In the genomic region with DNA sequence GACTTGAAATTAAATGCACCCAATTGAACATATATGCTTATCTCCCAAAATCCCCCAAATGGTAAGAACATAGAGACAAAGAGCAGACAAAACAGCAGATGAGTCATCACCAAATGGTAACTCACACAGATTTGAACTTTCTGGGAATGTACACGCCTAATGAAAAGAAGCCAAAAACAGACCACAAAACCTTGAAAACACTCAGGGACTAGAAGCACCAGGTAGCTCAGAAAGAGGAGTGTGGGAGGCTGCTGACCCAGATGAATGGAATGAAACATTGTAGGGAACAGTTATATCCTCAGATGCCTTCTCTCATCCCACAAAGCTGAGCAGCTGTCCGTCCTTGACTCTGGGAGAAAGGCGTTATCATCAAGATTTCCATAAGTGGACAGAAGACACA, we compare ENCODE assay signal across 15 cellular contexts.
DNase-seq lines count a peak whose midpoint lies in the region; ATAC-seq lines count a peak whose summit lies in the region.
"Had no signal": no experiment of that assay in that cellular context is flagged by ENCODE, and none has a peak within 500 bp of the region (broad histone marks: within the 10 kb centered on the region; RNA-seq: fewer than 3 reads in every experiment).

No MANE protein-coding gene starts in this region.

- H3K9me3 Mint-ChIP-seq in stimulated activated memory B cell treated with anti-CD40 and anti-IgM and Interleukin-4, amounts not matched to agents 10 μg/mL and 1 μg/mL and 100 μg/mL, for 72 hours: no peaks in the 10 kb centered on the region

- H3K56ac ChIP-seq in mesendoderm (ENCODE audit: low read length): peak overlapping the region; percentile 20

- ATAC-seq in HG03045 (IDR thresholded peaks at IDR 0.05; ENCODE audit: unreplicated experiment) (peak; percentile 40), HG03039 (IDR thresholded peaks at IDR 0.05; ENCODE audit: unreplicated experiment) (no peak)
- no peak for ATAC-seq in stimulated activated memory B cell treated with anti-CD40 and anti-IgM and Interleukin-4, amounts not matched to agents 10 μg/mL and 1 μg/mL and 100 μg/mL, for 72 hours

- DNase-seq in COLO829 (ENCODE audit: low spot score) (peak; percentile 36), astrocyte of the hippocampus (ENCODE audit: low read depth, low spot score) (peak; percentile 89), mesendoderm (no peak), midbrain (lab: John Stamatoyannopoulos, UW) (no peak), pons (ENCODE audit: low spot score) (no peak)
- DNase-seq: erythroblast; HFFc6; MV-4-11; NCI-H526; stimulated activated CD4-positive, alpha-beta T cell treated with anti-CD3 and anti-CD28 coated beads, Interleukin-4, amount 100 ng/mL, for 4 hours had no signal

- H2AK5ac ChIP-seq in mesendoderm (ENCODE audit: low read length): peak overlapping the region; percentile 55

- H3K18ac ChIP-seq in mesendoderm (ENCODE audit: low read length): peak overlapping the region; percentile 63

- H3K27ac Mint-ChIP-seq in stimulated activated memory B cell treated with anti-CD40 and anti-IgM and Interleukin-4, amounts not matched to agents 10 μg/mL and 1 μg/mL and 100 μg/mL, for 72 hours: no peak overlapping the region
- H3K27ac Mint-ChIP-seq: CD14-positive monocyte, HFFc6 had no signal

- H2BK120ac ChIP-seq in mesendoderm (ENCODE audit: low read depth, low read length): peak overlapping the region; percentile 2

- no peak overlapping the region for H3K4ac ChIP-seq in mesendoderm (ENCODE audit: low read depth, low read length)

- no peak overlapping the region for H2BK15ac ChIP-seq in mesendoderm (replicated peaks; ENCODE audit: low read depth)

- no peaks in the 10 kb centered on the region for H3K36me3 ChIP-seq in mesendoderm (ENCODE audit: control insufficient read depth, insufficient read depth, low read length)

- no peak overlapping the region for H3K9ac ChIP-seq in mesendoderm (ENCODE audit: low read length)
- H3K9ac ChIP-seq: parathyroid adenoma had no signal

- H4K5ac ChIP-seq in mesendoderm (ENCODE audit: low read length): no peak overlapping the region

- H3K23ac ChIP-seq in mesendoderm (ENCODE audit: low read length): no peak overlapping the region

- no peaks in the 10 kb centered on the region for H3K79me1 ChIP-seq in mesendoderm (ENCODE audit: low read length)

- no peak overlapping the region for H3K4me3 Mint-ChIP-seq in stimulated activated memory B cell treated with anti-CD40 and anti-IgM and Interleukin-4, amounts not matched to agents 10 μg/mL and 1 μg/mL and 100 μg/mL, for 72 hours
- H3K4me3 Mint-ChIP-seq: CD14-positive monocyte, HFFc6 had no signal

- no peaks in the 10 kb centered on the region for H3K36me3 Mint-ChIP-seq in stimulated activated memory B cell treated with anti-CD40 and anti-IgM and Interleukin-4, amounts not matched to agents 10 μg/mL and 1 μg/mL and 100 μg/mL, for 72 hours
- H3K36me3 Mint-ChIP-seq: CD14-positive monocyte had no signal

- H3K27ac ChIP-seq in mesendoderm (ENCODE audit: low read depth, low read length): no peak overlapping the region
- H3K27ac ChIP-seq: parathyroid adenoma had no signal

- H3K4me1 Mint-ChIP-seq in stimulated activated memory B cell treated with anti-CD40 and anti-IgM and Interleukin-4, amounts not matched to agents 10 μg/mL and 1 μg/mL and 100 μg/mL, for 72 hours: no peaks in the 10 kb centered on the region
- H3K4me1 Mint-ChIP-seq: CD14-positive monocyte had no signal

- peak overlapping the region; percentile 11 for H2BK5ac ChIP-seq in mesendoderm (ENCODE audit: low read length)

- H3K4me1 ChIP-seq in mesendoderm (ENCODE audit: control insufficient read depth, low read depth, low read length): peaks cover 6% of the 10 kb centered on the region
- H3K4me1 ChIP-seq: parathyroid adenoma had no signal

- peaks cover under 1% of the 10 kb centered on the region for H3K27me3 Mint-ChIP-seq in stimulated activated memory B cell treated with anti-CD40 and anti-IgM and Interleukin-4, amounts not matched to agents 10 μg/mL and 1 μg/mL and 100 μg/mL, for 72 hours

- no peak overlapping the region for H4K8ac ChIP-seq in mesendoderm (ENCODE audit: low read depth, low read length)

- no peak overlapping the region for H3K4me3 ChIP-seq in mesendoderm (ENCODE audit: low read length)

- H3K79me2 ChIP-seq in mesendoderm (ENCODE audit: control insufficient read depth, insufficient read depth, low read length): no peaks in the 10 kb centered on the region
- H3K79me2 ChIP-seq: parathyroid adenoma had no signal

- no peaks in the 10 kb centered on the region for H3K27me3 ChIP-seq in mesendoderm (ENCODE audit: insufficient read depth, low read length, poor library complexity)

- H3K4me2 ChIP-seq in mesendoderm (ENCODE audit: low read length): no peak overlapping the region

- no CpG with 5 or more reads among the region's 3 CpGs for WGBS in mesendoderm (ENCODE audit: extremely low coverage, insufficient coverage, low lambda C conversion rate)

Comparison
In these comparisons a context has a peak if more than half of its experiments do, and no peak if none do; other contexts are left out.
1. DNase-seq: peak in COLO829 (single experiment) and astrocyte of the hippocampus (single experiment); none in mesendoderm (single experiment), midbrain (single experiment) and pons (single experiment).